In genomic region chr1:241823925-241824324, GRCh38 we compare ENCODE assay signal across 1 cellular context.
TF ChIP-seq lines count a peak whose summit lies in the region.

No MANE protein-coding gene starts in this region.

TF ChIP-seq in K562, 482 proteins besides CTCF, POLR2A, EP300 and RAD21 (continued from another document and continues in another):
- TF ChIP-seq, protein P1, sequence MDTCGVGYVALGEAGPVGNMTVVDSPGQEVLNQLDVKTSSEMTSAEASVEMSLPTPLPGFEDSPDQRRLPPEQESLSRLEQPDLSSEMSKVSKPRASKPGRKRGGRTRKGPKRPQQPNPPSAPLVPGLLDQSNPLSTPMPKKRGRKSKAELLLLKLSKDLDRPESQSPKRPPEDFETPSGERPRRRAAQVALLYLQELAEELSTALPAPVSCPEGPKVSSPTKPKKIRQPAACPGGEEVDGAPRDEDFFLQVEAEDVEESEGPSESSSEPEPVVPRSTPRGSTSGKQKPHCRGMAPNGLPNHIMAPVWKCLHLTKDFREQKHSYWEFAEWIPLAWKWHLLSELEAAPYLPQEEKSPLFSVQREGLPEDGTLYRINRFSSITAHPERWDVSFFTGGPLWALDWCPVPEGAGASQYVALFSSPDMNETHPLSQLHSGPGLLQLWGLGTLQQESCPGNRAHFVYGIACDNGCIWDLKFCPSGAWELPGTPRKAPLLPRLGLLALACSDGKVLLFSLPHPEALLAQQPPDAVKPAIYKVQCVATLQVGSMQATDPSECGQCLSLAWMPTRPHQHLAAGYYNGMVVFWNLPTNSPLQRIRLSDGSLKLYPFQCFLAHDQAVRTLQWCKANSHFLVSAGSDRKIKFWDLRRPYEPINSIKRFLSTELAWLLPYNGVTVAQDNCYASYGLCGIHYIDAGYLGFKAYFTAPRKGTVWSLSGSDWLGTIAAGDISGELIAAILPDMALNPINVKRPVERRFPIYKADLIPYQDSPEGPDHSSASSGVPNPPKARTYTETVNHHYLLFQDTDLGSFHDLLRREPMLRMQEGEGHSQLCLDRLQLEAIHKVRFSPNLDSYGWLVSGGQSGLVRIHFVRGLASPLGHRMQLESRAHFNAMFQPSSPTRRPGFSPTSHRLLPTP (IDR thresholded peaks at IDR 0.05; ENCODE audit: borderline replicate concordance, extremely low read depth, insufficient read length): no peak
- TF ChIP-seq, protein P2, sequence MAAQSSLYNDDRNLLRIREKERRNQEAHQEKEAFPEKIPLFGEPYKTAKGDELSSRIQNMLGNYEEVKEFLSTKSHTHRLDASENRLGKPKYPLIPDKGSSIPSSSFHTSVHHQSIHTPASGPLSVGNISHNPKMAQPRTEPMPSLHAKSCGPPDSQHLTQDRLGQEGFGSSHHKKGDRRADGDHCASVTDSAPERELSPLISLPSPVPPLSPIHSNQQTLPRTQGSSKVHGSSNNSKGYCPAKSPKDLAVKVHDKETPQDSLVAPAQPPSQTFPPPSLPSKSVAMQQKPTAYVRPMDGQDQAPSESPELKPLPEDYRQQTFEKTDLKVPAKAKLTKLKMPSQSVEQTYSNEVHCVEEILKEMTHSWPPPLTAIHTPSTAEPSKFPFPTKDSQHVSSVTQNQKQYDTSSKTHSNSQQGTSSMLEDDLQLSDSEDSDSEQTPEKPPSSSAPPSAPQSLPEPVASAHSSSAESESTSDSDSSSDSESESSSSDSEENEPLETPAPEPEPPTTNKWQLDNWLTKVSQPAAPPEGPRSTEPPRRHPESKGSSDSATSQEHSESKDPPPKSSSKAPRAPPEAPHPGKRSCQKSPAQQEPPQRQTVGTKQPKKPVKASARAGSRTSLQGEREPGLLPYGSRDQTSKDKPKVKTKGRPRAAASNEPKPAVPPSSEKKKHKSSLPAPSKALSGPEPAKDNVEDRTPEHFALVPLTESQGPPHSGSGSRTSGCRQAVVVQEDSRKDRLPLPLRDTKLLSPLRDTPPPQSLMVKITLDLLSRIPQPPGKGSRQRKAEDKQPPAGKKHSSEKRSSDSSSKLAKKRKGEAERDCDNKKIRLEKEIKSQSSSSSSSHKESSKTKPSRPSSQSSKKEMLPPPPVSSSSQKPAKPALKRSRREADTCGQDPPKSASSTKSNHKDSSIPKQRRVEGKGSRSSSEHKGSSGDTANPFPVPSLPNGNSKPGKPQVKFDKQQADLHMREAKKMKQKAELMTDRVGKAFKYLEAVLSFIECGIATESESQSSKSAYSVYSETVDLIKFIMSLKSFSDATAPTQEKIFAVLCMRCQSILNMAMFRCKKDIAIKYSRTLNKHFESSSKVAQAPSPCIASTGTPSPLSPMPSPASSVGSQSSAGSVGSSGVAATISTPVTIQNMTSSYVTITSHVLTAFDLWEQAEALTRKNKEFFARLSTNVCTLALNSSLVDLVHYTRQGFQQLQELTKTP (IDR thresholded peaks at IDR 0.05; ENCODE audit: low read depth in 1 of 2, partially characterized antibody in 2 of 2): peak in 1 of 2 experiments; percentile 19
- no peak for TF ChIP-seq HMBOX1 (IDR thresholded peaks at IDR 0.05)
- TF ChIP-seq ZNF124 (CRISPR knock-in tag; IDR thresholded peaks at IDR 0.05): no peak
- TF ChIP-seq, protein P3, sequence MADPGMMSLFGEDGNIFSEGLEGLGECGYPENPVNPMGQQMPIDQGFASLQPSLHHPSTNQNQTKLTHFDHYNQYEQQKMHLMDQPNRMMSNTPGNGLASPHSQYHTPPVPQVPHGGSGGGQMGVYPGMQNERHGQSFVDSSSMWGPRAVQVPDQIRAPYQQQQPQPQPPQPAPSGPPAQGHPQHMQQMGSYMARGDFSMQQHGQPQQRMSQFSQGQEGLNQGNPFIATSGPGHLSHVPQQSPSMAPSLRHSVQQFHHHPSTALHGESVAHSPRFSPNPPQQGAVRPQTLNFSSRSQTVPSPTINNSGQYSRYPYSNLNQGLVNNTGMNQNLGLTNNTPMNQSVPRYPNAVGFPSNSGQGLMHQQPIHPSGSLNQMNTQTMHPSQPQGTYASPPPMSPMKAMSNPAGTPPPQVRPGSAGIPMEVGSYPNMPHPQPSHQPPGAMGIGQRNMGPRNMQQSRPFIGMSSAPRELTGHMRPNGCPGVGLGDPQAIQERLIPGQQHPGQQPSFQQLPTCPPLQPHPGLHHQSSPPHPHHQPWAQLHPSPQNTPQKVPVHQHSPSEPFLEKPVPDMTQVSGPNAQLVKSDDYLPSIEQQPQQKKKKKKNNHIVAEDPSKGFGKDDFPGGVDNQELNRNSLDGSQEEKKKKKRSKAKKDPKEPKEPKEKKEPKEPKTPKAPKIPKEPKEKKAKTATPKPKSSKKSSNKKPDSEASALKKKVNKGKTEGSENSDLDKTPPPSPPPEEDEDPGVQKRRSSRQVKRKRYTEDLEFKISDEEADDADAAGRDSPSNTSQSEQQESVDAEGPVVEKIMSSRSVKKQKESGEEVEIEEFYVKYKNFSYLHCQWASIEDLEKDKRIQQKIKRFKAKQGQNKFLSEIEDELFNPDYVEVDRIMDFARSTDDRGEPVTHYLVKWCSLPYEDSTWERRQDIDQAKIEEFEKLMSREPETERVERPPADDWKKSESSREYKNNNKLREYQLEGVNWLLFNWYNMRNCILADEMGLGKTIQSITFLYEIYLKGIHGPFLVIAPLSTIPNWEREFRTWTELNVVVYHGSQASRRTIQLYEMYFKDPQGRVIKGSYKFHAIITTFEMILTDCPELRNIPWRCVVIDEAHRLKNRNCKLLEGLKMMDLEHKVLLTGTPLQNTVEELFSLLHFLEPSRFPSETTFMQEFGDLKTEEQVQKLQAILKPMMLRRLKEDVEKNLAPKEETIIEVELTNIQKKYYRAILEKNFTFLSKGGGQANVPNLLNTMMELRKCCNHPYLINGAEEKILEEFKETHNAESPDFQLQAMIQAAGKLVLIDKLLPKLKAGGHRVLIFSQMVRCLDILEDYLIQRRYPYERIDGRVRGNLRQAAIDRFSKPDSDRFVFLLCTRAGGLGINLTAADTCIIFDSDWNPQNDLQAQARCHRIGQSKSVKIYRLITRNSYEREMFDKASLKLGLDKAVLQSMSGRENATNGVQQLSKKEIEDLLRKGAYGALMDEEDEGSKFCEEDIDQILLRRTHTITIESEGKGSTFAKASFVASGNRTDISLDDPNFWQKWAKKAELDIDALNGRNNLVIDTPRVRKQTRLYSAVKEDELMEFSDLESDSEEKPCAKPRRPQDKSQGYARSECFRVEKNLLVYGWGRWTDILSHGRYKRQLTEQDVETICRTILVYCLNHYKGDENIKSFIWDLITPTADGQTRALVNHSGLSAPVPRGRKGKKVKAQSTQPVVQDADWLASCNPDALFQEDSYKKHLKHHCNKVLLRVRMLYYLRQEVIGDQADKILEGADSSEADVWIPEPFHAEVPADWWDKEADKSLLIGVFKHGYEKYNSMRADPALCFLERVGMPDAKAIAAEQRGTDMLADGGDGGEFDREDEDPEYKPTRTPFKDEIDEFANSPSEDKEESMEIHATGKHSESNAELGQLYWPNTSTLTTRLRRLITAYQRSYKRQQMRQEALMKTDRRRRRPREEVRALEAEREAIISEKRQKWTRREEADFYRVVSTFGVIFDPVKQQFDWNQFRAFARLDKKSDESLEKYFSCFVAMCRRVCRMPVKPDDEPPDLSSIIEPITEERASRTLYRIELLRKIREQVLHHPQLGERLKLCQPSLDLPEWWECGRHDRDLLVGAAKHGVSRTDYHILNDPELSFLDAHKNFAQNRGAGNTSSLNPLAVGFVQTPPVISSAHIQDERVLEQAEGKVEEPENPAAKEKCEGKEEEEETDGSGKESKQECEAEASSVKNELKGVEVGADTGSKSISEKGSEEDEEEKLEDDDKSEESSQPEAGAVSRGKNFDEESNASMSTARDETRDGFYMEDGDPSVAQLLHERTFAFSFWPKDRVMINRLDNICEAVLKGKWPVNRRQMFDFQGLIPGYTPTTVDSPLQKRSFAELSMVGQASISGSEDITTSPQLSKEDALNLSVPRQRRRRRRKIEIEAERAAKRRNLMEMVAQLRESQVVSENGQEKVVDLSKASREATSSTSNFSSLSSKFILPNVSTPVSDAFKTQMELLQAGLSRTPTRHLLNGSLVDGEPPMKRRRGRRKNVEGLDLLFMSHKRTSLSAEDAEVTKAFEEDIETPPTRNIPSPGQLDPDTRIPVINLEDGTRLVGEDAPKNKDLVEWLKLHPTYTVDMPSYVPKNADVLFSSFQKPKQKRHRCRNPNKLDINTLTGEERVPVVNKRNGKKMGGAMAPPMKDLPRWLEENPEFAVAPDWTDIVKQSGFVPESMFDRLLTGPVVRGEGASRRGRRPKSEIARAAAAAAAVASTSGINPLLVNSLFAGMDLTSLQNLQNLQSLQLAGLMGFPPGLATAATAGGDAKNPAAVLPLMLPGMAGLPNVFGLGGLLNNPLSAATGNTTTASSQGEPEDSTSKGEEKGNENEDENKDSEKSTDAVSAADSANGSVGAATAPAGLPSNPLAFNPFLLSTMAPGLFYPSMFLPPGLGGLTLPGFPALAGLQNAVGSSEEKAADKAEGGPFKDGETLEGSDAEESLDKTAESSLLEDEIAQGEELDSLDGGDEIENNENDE (IDR thresholded peaks at IDR 0.05; ENCODE audit: low read depth, low read length): no peak
- no peak for TF ChIP-seq MAFK (IDR thresholded peaks at IDR 0.05; ENCODE audit: low read length)
- TF ChIP-seq THAP7 (CRISPR knock-in tag; IDR thresholded peaks at IDR 0.05): no peak
- TF ChIP-seq CHD2 (IDR thresholded peaks at IDR 0.05; ENCODE audit: low read depth, low read length): no peak
- TF ChIP-seq, protein P4, sequence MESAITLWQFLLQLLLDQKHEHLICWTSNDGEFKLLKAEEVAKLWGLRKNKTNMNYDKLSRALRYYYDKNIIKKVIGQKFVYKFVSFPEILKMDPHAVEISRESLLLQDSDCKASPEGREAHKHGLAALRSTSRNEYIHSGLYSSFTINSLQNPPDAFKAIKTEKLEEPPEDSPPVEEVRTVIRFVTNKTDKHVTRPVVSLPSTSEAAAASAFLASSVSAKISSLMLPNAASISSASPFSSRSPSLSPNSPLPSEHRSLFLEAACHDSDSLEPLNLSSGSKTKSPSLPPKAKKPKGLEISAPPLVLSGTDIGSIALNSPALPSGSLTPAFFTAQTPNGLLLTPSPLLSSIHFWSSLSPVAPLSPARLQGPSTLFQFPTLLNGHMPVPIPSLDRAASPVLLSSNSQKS (CRISPR knock-in tag; IDR thresholded peaks at IDR 0.05): no peak
- no peak for TF ChIP-seq ZNF274 (IDR thresholded peaks at IDR 0.05; ENCODE audit: borderline replicate concordance, low read depth, low read length)
- TF ChIP-seq HDAC8 (tag; IDR thresholded peaks at IDR 0.05): 0 out of 2 replicates have a peak, but pooled peaks have one; percentile 50
- TF ChIP-seq BHLHE40 (IDR thresholded peaks at IDR 0.05; ENCODE audit: low read length): no peak
- TF ChIP-seq NCOA4 (IDR thresholded peaks at IDR 0.05; ENCODE audit: partially characterized antibody): no peak
- TF ChIP-seq TARDBP (IDR thresholded peaks at IDR 0.05): no peak
- no peak for TF ChIP-seq YBX1 (IDR thresholded peaks at IDR 0.05)
- no peak for TF ChIP-seq SMAD1 (IDR thresholded peaks at IDR 0.05; ENCODE audit: low read depth, low read length, partially characterized antibody)
- no peak for TF ChIP-seq ZBTB12 (CRISPR knock-in tag; IDR thresholded peaks at IDR 0.05)
- no peak for TF ChIP-seq CREB3 (tag; conservative IDR thresholded peaks at IDR 0.05; ENCODE audit: low read depth)
- peak; percentile 22; the same call in 1 of the 2 replicates for TF ChIP-seq RNF2 (IDR thresholded peaks at IDR 0.05)
- TF ChIP-seq COPS2 (conservative IDR thresholded peaks at IDR 0.05): no peak
- TF ChIP-seq HMG20B (CRISPR knock-in tag; IDR thresholded peaks at IDR 0.05): no peak
- TF ChIP-seq ETV1 (tag; conservative IDR thresholded peaks at IDR 0.05; ENCODE audit: low read depth): no peak
- no peak for TF ChIP-seq PCBP1 (IDR thresholded peaks at IDR 0.05; ENCODE audit: low read depth, low read length, poor library complexity, severe bottlenecking)
- TF ChIP-seq ZNF584 (CRISPR knock-in tag; IDR thresholded peaks at IDR 0.05; ENCODE audit: low read depth): no peak
- TF ChIP-seq, protein P5, sequence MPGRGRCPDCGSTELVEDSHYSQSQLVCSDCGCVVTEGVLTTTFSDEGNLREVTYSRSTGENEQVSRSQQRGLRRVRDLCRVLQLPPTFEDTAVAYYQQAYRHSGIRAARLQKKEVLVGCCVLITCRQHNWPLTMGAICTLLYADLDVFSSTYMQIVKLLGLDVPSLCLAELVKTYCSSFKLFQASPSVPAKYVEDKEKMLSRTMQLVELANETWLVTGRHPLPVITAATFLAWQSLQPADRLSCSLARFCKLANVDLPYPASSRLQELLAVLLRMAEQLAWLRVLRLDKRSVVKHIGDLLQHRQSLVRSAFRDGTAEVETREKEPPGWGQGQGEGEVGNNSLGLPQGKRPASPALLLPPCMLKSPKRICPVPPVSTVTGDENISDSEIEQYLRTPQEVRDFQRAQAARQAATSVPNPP (IDR thresholded peaks at IDR 0.05; ENCODE audit: borderline replicate concordance, insufficient read depth, insufficient read length): no peak
- TF ChIP-seq, protein P6, sequence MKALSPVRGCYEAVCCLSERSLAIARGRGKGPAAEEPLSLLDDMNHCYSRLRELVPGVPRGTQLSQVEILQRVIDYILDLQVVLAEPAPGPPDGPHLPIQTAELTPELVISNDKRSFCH (CRISPR knock-in tag; IDR thresholded peaks at IDR 0.05): no peak
- TF ChIP-seq, protein P6 (tag; IDR thresholded peaks at IDR 0.05): no peak
- no peak for TF ChIP-seq JUND (IDR thresholded peaks at IDR 0.05; ENCODE audit: borderline replicate concordance, low read depth, low read length)
- TF ChIP-seq JUND (tag; IDR thresholded peaks at IDR 0.05; ENCODE audit: borderline replicate concordance, low read depth, low read length): 0 out of 3 replicates have a peak, but pooled peaks have one; percentile 31
